8 cellular contexts compared by ENCODE assay signal in genomic region chr19:14517840-14518505, GRCh38. TPM values are rescaled to one million over a fixed set of nuclear protein-coding genes. Genes with fewer than 3 reads are reported as not detected.
DNase-seq lines count a peak whose midpoint lies in the region; FAIRE-seq and TF ChIP-seq lines count a peak whose summit lies in the region.

Gene DNAJB1, minus strand, starts transcription at chr19:14518397. Its CDS starts 48 bp downstream, at chr19:14518349.

- peaks cover 24% of the 10 kb centered on the region for H4K20me1 ChIP-seq in keratinocyte (ENCODE audit: control insufficient read depth, extremely low read depth, insufficient read depth, low read length)

- H3K79me2 ChIP-seq in keratinocyte (ENCODE audit: control insufficient read depth, insufficient read depth, low read length) = peaks cover 31% of the 10 kb centered on the region

- dilution Hi-C loops in keratinocyte (cut with MboI; ENCODE audit: extremely low pct_ligation_motif_present, low sequenced_read_pairs) = no loop called here

- H3K9me1 ChIP-seq in keratinocyte (ENCODE audit: control insufficient read depth, extremely low read depth, insufficient read depth, low read length) = peaks cover 4% of the 10 kb centered on the region

- peak within 1 kb of the TSS; percentile 99 for H3K9ac ChIP-seq in keratinocyte (ENCODE audit: control insufficient read depth, extremely low read depth, insufficient read depth, low read length)

- no peaks in the 10 kb centered on the region for H3K9me3 ChIP-seq in keratinocyte (ENCODE audit: control insufficient read depth, low read depth, low read length)

- peak within 1 kb of the TSS; percentile 89 for H3K4me3 ChIP-seq in LNCaP clone FGC (ENCODE audit: low read depth, low read length)
- H3K4me3 ChIP-seq in keratinocyte (ENCODE audit: control insufficient read depth in 2 of 3, extremely low read depth in 1 of 3, insufficient read depth in 2 of 3, low read depth in 1 of 3, low read length in 3 of 3) = peak within 1 kb of the TSS; percentile 83 to 99 (median 90)

- FAIRE-seq in keratinocyte (lab: Jason Lieb, UNC) = no peak

- DNase-seq in DMS79 treated with DMSO at 0.1 percent for 48 hours (lab: John Stamatoyannopoulos, UW) = peak; percentile 30
- DNase-seq in DMS79 (lab: John Stamatoyannopoulos, UW) = no peak
- DNase-seq in H4 (ENCODE audit: low spot score) = peak; percentile 60
- DNase-seq in LNCaP clone FGC (ENCODE audit: low read depth) = no peak
- peak; percentile 84 for DNase-seq in T1000 (lab: John Stamatoyannopoulos, UW)
- DNase-seq in cerebellar cortex (ENCODE audit: low spot score) = peak; percentile 71
- peak; percentile 69 for DNase-seq in keratinocyte (ENCODE audit: low read depth, low spot score)
- DNase-seq in stimulated activated CD4-positive, alpha-beta T cell treated with anti-CD3 and anti-CD28 coated beads, Interleukin-12 subunit alpha, Interleukin-12 subunit beta, amount 100 ng/mL, for 24 hours (ENCODE audit: low read depth in 2 of 2) = peak; percentile 52 to 57

- H3K27ac ChIP-seq in keratinocyte (ENCODE audit: control insufficient read depth, insufficient read depth, low read length) = peak within 1 kb of the TSS; percentile 97

- peaks cover 35% of the 10 kb centered on the region for H3K4me1 ChIP-seq in keratinocyte (ENCODE audit: control insufficient read depth, extremely low read depth, insufficient read depth, low read length)

- peaks cover 24 to 35% of the 10 kb centered on the region in 2 experiments for H3K36me3 ChIP-seq in keratinocyte (ENCODE audit: control insufficient read depth in 2 of 2, extremely low read depth in 1 of 2, insufficient read depth in 2 of 2, low read length in 2 of 2)

- H2AFZ ChIP-seq in keratinocyte (ENCODE audit: control insufficient read depth, low read length) = peak within 1 kb of the TSS; percentile 2

- H3K4me2 ChIP-seq in keratinocyte (ENCODE audit: control insufficient read depth, extremely low read depth, insufficient read depth, low read depth, low read length) = peak within 1 kb of the TSS; percentile 94

- no peaks in the 10 kb centered on the region for H3K27me3 ChIP-seq in keratinocyte (ENCODE audit: control insufficient read depth, extremely low read depth, insufficient read depth, low read length)

- TF ChIP-seq CTCF in LNCaP clone FGC (IDR thresholded peaks at IDR 0.05; ENCODE audit: control insufficient read depth, extremely low read depth, insufficient read depth) (no peak), keratinocyte (optimal IDR thresholded peaks at IDR 0.05 in 1 of 3, IDR thresholded peaks at IDR 0.05 in 1 of 3, conservative IDR thresholded peaks at IDR 0.05 in 1 of 3; ENCODE audit: extremely low read depth in 1 of 3, insufficient read depth in 2 of 3, low read length in 3 of 3) (no peak)

RNA-seq across cellular contexts. Expression of gene DNAJB1, which starts in this region (rescaled TPM):
- 110 and 137 TPM in 2 replicates for total RNA-seq in H4 (2014; rRNA removed; shearing (Covaris generic))
- 249 to 290 TPM (median 265 TPM) in 3 replicates for polyA plus RNA-seq in keratinocyte
- 402 TPM for polyA plus RNA-seq in keratinocyte (2011; ENCODE audit: low read depth)
- polyA plus RNA-seq in keratinocyte (2011; cell fraction: cytosol; rRNA removed) = 283 and 335 TPM in 2 replicates
- 248 and 253 TPM in 2 replicates for polyA plus RNA-seq in keratinocyte (2011; cell fraction: nucleus; rRNA removed)
- 187 and 359 TPM in 2 replicates for polyA plus RNA-seq in keratinocyte (2012; ENCODE audit: low replicate concordance)
- polyA minus RNA-seq in keratinocyte = 150 to 262 TPM (median 198 TPM) in 3 replicates
- 156 TPM for polyA minus RNA-seq in keratinocyte (2011; cell fraction: cytosol; rRNA and poly(A)+ RNA removed)
- polyA minus RNA-seq in keratinocyte (2011; cell fraction: nucleus; rRNA and poly(A)+ RNA removed) = 90.0 and 121 TPM in 2 replicates

Comparison
In these comparisons a context has a peak if more than half of its experiments do, and no peak if none do; other contexts are left out.
1. DNase-seq: peak in DMS79 treated with DMSO at 0.1 percent for 48 hours (single experiment), H4 (single experiment), T1000 (single experiment), cerebellar cortex (single experiment), keratinocyte (single experiment) and stimulated activated CD4-positive, alpha-beta T cell treated with anti-CD3 and anti-CD28 coated beads, Interleukin-12 subunit alpha, Interleukin-12 subunit beta, amount 100 ng/mL, for 24 hours (2 of 2); none in DMS79 (single experiment) and LNCaP clone FGC (single experiment).